Comparison of ENCODE assay signal across 1 cellular context in the genomic region with DNA sequence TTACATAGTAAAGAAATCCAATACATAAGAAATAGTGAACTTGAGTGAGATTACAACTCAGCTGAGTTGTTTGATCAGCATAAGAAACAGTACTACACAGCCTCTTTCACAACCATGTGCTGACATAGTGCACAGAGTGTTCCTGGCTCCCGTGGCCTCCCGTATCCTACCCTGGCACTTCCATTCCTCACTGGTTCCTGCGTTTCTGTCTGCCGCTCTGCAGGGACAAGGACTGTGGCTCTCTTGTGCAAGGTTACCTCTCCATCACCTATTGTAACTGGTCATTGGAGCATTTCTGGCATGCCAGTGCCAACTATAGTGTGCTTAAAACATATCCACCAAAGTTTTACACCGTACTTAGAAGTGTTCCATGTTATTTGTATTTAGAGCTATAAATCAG.
TF ChIP-seq lines count a peak whose summit lies in the region.

No MANE protein-coding gene starts in this region.

TF ChIP-seq in H1, 55 proteins besides CTCF, POLR2A, EP300 and RAD21 (continued from another document):
- TF ChIP-seq CREB1 (IDR thresholded peaks at IDR 0.05) (no peak), KDM1A (IDR thresholded peaks at IDR 0.05; ENCODE audit: borderline replicate concordance, low read length) (no peak), RNF2 (IDR thresholded peaks at IDR 0.05; ENCODE audit: borderline replicate concordance, low read depth, low read length, missing control alignments, poor library complexity, severe bottlenecking) (no peak), SAP30 (IDR thresholded peaks at IDR 0.05; ENCODE audit: insufficient read depth, insufficient replicate concordance, low read length) (no peak), CTBP2 (IDR thresholded peaks at IDR 0.05; ENCODE audit: borderline replicate concordance, insufficient read depth, insufficient read length, low read length) (no peak), SIN3A (conservative IDR thresholded peaks at IDR 0.05 in 1 of 2, IDR thresholded peaks at IDR 0.05 in 1 of 2; ENCODE audit: low read depth in 1 of 2, low read length in 2 of 2) (no peak), ZNF274 (IDR thresholded peaks at IDR 0.05; ENCODE audit: borderline replicate concordance, extremely low read depth, low read length) (no peak), TAF1 (IDR thresholded peaks at IDR 0.05; ENCODE audit: low read depth, low read length) (no peak), MAFK (IDR thresholded peaks at IDR 0.05; ENCODE audit: low read depth, low read length) (no peak), CEBPB (IDR thresholded peaks at IDR 0.05; ENCODE audit: low read depth, low read length) (no peak)
